ENCODE assay signal across 20 cellular contexts in genomic region chr18:55382277-55382805, GRCh38.
"Had no signal": no experiment of that assay in that cellular context is flagged by ENCODE, and none has a peak within 500 bp of the region (broad histone marks: within the 10 kb centered on the region; RNA-seq: fewer than 3 reads in every experiment).

No MANE protein-coding gene starts in this region.

- H3K4me3 Mint-ChIP-seq: activated CD4-positive, alpha-beta T cell treated with anti-CD3 and anti-CD28 coated beads, Interleukin-2, amount 10 ng/mL, durations not matched to agents 7 days and 5 days; activated CD8-positive, alpha-beta memory T cell treated with anti-CD3 and anti-CD28 coated beads, Interleukin-2, amount 10 ng/mL, durations not matched to agents 7 days and 5 days; activated CD8-positive, alpha-beta T cell treated with anti-CD3 and anti-CD28 coated beads for 36 hours; activated naive CD4-positive, alpha-beta T cell treated with anti-CD3 and anti-CD28 coated beads, Interleukin-2, amount 10 ng/mL, durations not matched to agents 7 days and 5 days; mesothelial cell of epicardium; naive thymus-derived CD8-positive, alpha-beta T cell had no signal

- H3K27ac Mint-ChIP-seq: activated CD4-positive, alpha-beta T cell treated with anti-CD3 and anti-CD28 coated beads, Interleukin-2, amount 10 ng/mL, durations not matched to agents 7 days and 5 days; activated CD8-positive, alpha-beta memory T cell treated with anti-CD3 and anti-CD28 coated beads, Interleukin-2, amount 10 ng/mL, durations not matched to agents 7 days and 5 days; activated CD8-positive, alpha-beta T cell treated with anti-CD3 and anti-CD28 coated beads for 36 hours; activated naive CD4-positive, alpha-beta T cell treated with anti-CD3 and anti-CD28 coated beads, Interleukin-2, amount 10 ng/mL, durations not matched to agents 7 days and 5 days; mesothelial cell of epicardium; naive thymus-derived CD8-positive, alpha-beta T cell had no signal

- H3K9me3 Mint-ChIP-seq: activated naive CD4-positive, alpha-beta T cell treated with anti-CD3 and anti-CD28 coated beads, Interleukin-2, amount 10 ng/mL, durations not matched to agents 7 days and 5 days had no signal

- ATAC-seq: activated CD8-positive, alpha-beta memory T cell treated with anti-CD3 and anti-CD28 coated beads, Interleukin-2, amount 10 ng/mL, durations not matched to agents 7 days and 5 days; activated CD8-positive, alpha-beta T cell treated with anti-CD3 and anti-CD28 coated beads for 36 hours; foreskin keratinocyte; left lung; naive thymus-derived CD8-positive, alpha-beta T cell had no signal

- H3K27ac ChIP-seq: foreskin keratinocyte, left lung, prostate gland, upper lobe of left lung, VCaP had no signal

- H3K4me1 Mint-ChIP-seq: activated CD4-positive, alpha-beta T cell treated with anti-CD3 and anti-CD28 coated beads, Interleukin-2, amount 10 ng/mL, durations not matched to agents 7 days and 5 days; activated CD8-positive, alpha-beta memory T cell treated with anti-CD3 and anti-CD28 coated beads, Interleukin-2, amount 10 ng/mL, durations not matched to agents 7 days and 5 days; activated naive CD4-positive, alpha-beta T cell treated with anti-CD3 and anti-CD28 coated beads, Interleukin-2, amount 10 ng/mL, durations not matched to agents 7 days and 5 days had no signal

- H3K27me3 ChIP-seq: foreskin keratinocyte, left lung, upper lobe of left lung had no signal

- H3K4me1 ChIP-seq: foreskin keratinocyte, prostate gland had no signal

- H3K4me3 ChIP-seq: left lung, prostate gland, upper lobe of left lung had no signal

- DNase-seq: activated CD4-positive, alpha-beta T cell treated with anti-CD3 and anti-CD28 coated beads, Interleukin-2, amount 10 ng/mL, durations not matched to agents 7 days and 5 days; activated CD4-positive, CD25-positive, alpha-beta regulatory T cell treated with anti-CD3 and anti-CD28 coated beads, Interleukin-2, amount 50 U/mL, for 72 hours; activated CD8-positive, alpha-beta memory T cell treated with anti-CD3 and anti-CD28 coated beads, Interleukin-2, amount 10 ng/mL, durations not matched to agents 7 days and 5 days; activated CD8-positive, alpha-beta T cell treated with anti-CD3 and anti-CD28 coated beads for 36 hours; activated effector memory CD4-positive, alpha-beta T cell treated with anti-CD3 and anti-CD28 coated beads, Interleukin-2, amount 50 U/mL, for 16 hours; activated naive CD4-positive, alpha-beta T cell treated with anti-CD3 and anti-CD28 coated beads, Interleukin-2, amount 10 ng/mL, durations not matched to agents 7 days and 5 days; activated T-cell treated with anti-CD3 and anti-CD28 coated beads for 4 hours; amygdala; cerebellar nuclear complex; effector CD4-positive, alpha-beta T cell; foreskin keratinocyte; immature natural killer cell; left lung; naive thymus-derived CD8-positive, alpha-beta T cell; stimulated activated CD4-positive, alpha-beta T cell treated with anti-CD3 and anti-CD28 coated beads, Interleukin-4, amount 100 ng/mL, for 24 hours; stimulated activated naive CD4-positive, alpha-beta T cell treated with Interleukin-2 at 50 U/mL for 16 hours; upper lobe of left lung had no signal

- H3K27me3 Mint-ChIP-seq: activated CD4-positive, alpha-beta T cell treated with anti-CD3 and anti-CD28 coated beads, Interleukin-2, amount 10 ng/mL, durations not matched to agents 7 days and 5 days; activated CD8-positive, alpha-beta memory T cell treated with anti-CD3 and anti-CD28 coated beads, Interleukin-2, amount 10 ng/mL, durations not matched to agents 7 days and 5 days; activated CD8-positive, alpha-beta T cell treated with anti-CD3 and anti-CD28 coated beads for 36 hours; activated naive CD4-positive, alpha-beta T cell treated with anti-CD3 and anti-CD28 coated beads, Interleukin-2, amount 10 ng/mL, durations not matched to agents 7 days and 5 days had no signal
